8 cellular contexts compared by ENCODE assay signal in the genomic region with DNA sequence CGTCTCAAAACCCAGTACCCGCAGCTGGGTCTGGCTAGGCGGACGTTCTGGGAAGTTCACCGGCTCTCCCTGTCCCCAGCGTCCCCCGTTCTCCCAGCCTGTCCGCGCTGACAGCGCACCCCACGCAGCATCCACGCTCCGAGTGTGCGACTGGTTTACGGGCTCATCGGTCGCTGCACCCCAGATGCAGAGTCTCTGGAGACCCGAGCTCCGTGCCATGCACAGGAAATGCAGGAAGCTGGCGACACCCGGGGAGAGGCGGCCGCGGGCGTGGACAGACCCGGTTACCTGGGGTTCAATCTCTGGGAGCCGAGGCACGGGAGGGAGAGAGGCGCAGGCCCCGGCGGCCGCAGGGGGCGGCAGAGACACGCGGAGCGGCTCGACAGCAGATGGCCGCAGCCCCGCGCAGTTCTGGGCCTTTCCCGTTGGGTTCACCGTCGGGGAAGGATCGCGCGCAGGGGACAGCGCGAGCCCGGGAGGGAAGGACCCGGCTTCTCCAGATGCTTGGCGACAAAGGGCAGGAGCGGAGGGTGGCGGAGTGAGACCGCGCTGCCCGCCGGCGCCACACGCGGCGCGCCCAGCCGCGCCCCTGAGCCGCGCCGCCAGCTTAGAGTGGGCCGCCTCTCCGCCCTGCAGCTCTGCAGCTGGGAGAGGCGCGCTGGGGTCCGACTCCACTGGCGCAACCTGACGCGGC. TPM values are rescaled to one million over a fixed set of nuclear protein-coding genes. Genes with fewer than 3 reads are reported as not detected.
DNase-seq lines count a peak whose midpoint lies in the region; ATAC-seq and TF ChIP-seq lines count a peak whose summit lies in the region.

No MANE protein-coding gene starts in this region.

- TF ChIP-seq CTCF in KMS-11 (conservative IDR thresholded peaks at IDR 0.05; ENCODE audit: low read depth, low read length) = peak; percentile 59
- peak; percentile 93 for TF ChIP-seq CTCF in cardiac muscle cell (IDR thresholded peaks at IDR 0.05; ENCODE audit: low read depth, low read length)

- DNase-seq in EH (ENCODE audit: low read depth) (peak; percentile 75), cardiac muscle cell (ENCODE audit: low read depth in 1 of 2, low spot score in 1 of 2) (peak; percentile 75 to 81), posterior cingulate gyrus (peak; percentile 62 to 97 (median 72)), ureter (ENCODE audit: low spot score) (peak; percentile 84)

- no peak overlapping the region for H3K4me3 ChIP-seq in KMS-11 (IDR thresholded peaks at IDR 0.05; ENCODE audit: insufficient read depth, low read depth, low read length)
- H3K4me3 ChIP-seq in cardiac muscle cell = peak overlapping the region; percentile 47

- peaks cover 8% of the 10 kb centered on the region for H3K4me1 ChIP-seq in KMS-11 (ENCODE audit: low read depth, poor library complexity, severe bottlenecking)
- no peaks in the 10 kb centered on the region for H3K4me1 ChIP-seq in cardiac muscle cell (ENCODE audit: low read depth)

- ATAC-seq in GM21723 (IDR thresholded peaks at IDR 0.05; ENCODE audit: unreplicated experiment) = peak; percentile 86
- peak; percentile 96 for ATAC-seq in SK-N-SH treated with all-trans-retinoic acid at 6 μM for 48 hours

- no peaks in the 10 kb centered on the region for H3K9me3 ChIP-seq in cardiac muscle cell (ENCODE audit: low read depth)

- peaks cover 8% of the 10 kb centered on the region for H3K4me1 Mint-ChIP-seq in activated naive CD8-positive, alpha-beta T cell (ENCODE audit: low read depth)

- no peaks in the 10 kb centered on the region for H4K20me1 ChIP-seq in KMS-11 (ENCODE audit: insufficient read depth)

- no peak overlapping the region for H3K27ac Mint-ChIP-seq in activated naive CD8-positive, alpha-beta T cell

- H3K4me2 ChIP-seq in KMS-11 = peak overlapping the region; percentile 53

- H3K27me3 Mint-ChIP-seq in activated naive CD8-positive, alpha-beta T cell = peaks cover 25% of the 10 kb centered on the region

- intact Hi-C loops in posterior cingulate gyrus (cut with DNase I) = loop anchor here (5.0 to 10.0 kb wide), 3 partner anchors 37 to 135 kb away; partner anchors contain the start of genes AFF4, GDF9 and UQCRQ

- no peaks in the 10 kb centered on the region for H3K79me2 ChIP-seq in KMS-11 (ENCODE audit: insufficient read depth, low read depth)

- H3K36me3 ChIP-seq in KMS-11 (ENCODE audit: insufficient read depth) (no peaks in the 10 kb centered on the region), cardiac muscle cell (no peaks in the 10 kb centered on the region)

- H3K27me3 ChIP-seq in KMS-11 (ENCODE audit: insufficient read depth, low read depth) (no peaks in the 10 kb centered on the region), cardiac muscle cell (peaks cover 65% of the 10 kb centered on the region)

- H2AFZ ChIP-seq in KMS-11 (ENCODE audit: low read depth) = peak overlapping the region; percentile 93

- no peaks in the 10 kb centered on the region for H3K9me3 Mint-ChIP-seq in activated naive CD8-positive, alpha-beta T cell (ENCODE audit: low read depth)

- no peaks in the 10 kb centered on the region for H3K36me3 Mint-ChIP-seq in activated naive CD8-positive, alpha-beta T cell

- H3K27ac ChIP-seq in KMS-11 (no peak overlapping the region), cardiac muscle cell (no peak overlapping the region)

- peak overlapping the region; percentile 84 for H3K4me3 Mint-ChIP-seq in activated naive CD8-positive, alpha-beta T cell

- H3K9ac ChIP-seq in KMS-11 = peak overlapping the region; percentile 83

TF ChIP-seq in SK-N-SH treated with all-trans-retinoic acid at 6 μM for 48 hours, 23 proteins besides CTCF, POLR2A, EP300 and RAD21:
- TF ChIP-seq RARB (CRISPR knock-in tag; IDR thresholded peaks at IDR 0.05) (no peak), TCF4 (CRISPR knock-in tag; IDR thresholded peaks at IDR 0.05; ENCODE audit: borderline replicate concordance) (peak; percentile 17; the same call in 1 of the 2 replicates)

RNA-seq across cellular contexts. Expression of gene SHROOM1, which starts 0.6 kb away (rescaled TPM):
- total RNA-seq in cardiac muscle cell (8.1 and 9.8 TPM in 2 replicates), ureter (263 TPM)
- 13.3 TPM in 2 replicates for polyA plus RNA-seq in cardiac muscle cell

RNA-seq across cellular contexts. Expression of gene SOWAHA, which starts 16.8 kb away (rescaled TPM):
- total RNA-seq in cardiac muscle cell (0.14 TPM in 1 of 2 replicates, not detected in the other), ureter (6.8 TPM)
- not detected in 2 replicates for polyA plus RNA-seq in cardiac muscle cell

RNA-seq across cellular contexts. Expression of gene GDF9, which starts 36.4 kb away (rescaled TPM):
- total RNA-seq in cardiac muscle cell (0.14 and 0.45 TPM in 2 replicates), ureter (0.73 TPM)
- polyA plus RNA-seq in cardiac muscle cell = 1.8 TPM in 1 of 2 replicates, not detected in the other

RNA-seq across cellular contexts. Expression of gene UQCRQ, which starts 36.6 kb away (rescaled TPM):
- total RNA-seq in cardiac muscle cell (97.0 and 217 TPM in 2 replicates), ureter (558 TPM)
- polyA plus RNA-seq in cardiac muscle cell = 949 and 1,297 TPM in 2 replicates

RNA-seq across cellular contexts. Expression of gene LEAP2, which starts 43.6 kb away (rescaled TPM):
- total RNA-seq in cardiac muscle cell (1.2 and 3.1 TPM in 2 replicates), ureter (28.3 TPM)
- polyA plus RNA-seq in cardiac muscle cell = 1.5 and 3.6 TPM in 2 replicates

Comparison
In these comparisons a context has a peak if more than half of its experiments do, and no peak if none do; other contexts are left out.
1. RNA of gene SHROOM1, which starts 0.6 kb away (total RNA-seq): 263 TPM in ureter (single experiment); 8.1 to 9.8 TPM in cardiac muscle cell; every median in the first group is over 10 times any median in the second.
2. Peak in every context shown above with its lines, with median percentiles within 50 percentile points of each other: DNase-seq.